In the genomic region with DNA sequence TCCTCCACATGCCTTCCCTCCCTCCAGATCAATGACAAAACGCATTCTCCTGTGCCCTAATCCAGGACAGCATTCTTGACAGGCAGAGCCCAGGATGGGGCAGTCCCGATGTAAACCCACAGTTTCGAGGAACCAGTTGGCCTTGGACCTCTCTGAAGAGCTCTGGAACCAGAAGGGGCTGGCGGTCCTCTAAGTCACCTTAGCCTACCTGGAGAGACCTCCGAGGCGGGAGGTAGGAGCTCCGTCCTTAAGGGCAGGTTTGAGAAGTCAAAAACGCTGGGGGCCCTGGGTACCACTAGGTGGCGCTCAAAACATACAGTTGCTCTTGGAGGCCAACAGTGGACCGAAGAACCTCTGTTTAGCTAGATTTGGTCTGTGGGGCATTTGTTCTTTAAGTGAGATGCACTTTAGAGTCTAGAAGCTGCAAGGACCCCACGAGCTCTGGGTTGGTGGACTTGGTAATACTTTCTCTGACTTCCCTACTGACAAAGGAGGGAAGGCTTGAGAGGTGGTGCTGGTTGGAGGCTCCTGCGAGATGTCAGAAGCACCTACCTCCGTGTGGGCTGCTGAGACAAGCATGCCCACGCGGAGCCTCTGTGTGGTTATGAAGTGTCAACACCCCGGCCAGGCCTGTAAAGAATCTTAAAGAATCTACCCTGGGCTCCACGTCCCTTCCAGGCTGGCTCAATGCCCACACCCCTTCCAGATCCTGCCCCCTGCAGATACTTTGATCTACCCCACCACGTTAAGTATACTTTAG, we compare ENCODE assay signal across 8 cellular contexts.
DNase-seq lines count a peak whose midpoint lies in the region; ATAC-seq lines count a peak whose summit lies in the region.

No MANE protein-coding gene starts in this region.

- DNase-seq in DMS79 (lab: John Stamatoyannopoulos, UW) (peak; percentile 41), NCI-H446 (lab: John Stamatoyannopoulos, UW) (peak; percentile 77 to 84), cerebellar cortex (ENCODE audit: low spot score) (peak; percentile 90), left kidney (ENCODE audit: low read depth, low spot score) (peak; percentile 90)
- DNase-seq in activated CD4-positive, alpha-beta T cell treated with anti-CD3 and anti-CD28 coated beads for 1 hour = peak; percentile 73
- peak; percentile 83 to 85 for DNase-seq in stimulated activated CD4-positive, alpha-beta T cell treated with anti-CD3 and anti-CD28 coated beads, Interleukin-2, amount 100 ng/mL, for 48 hours

- ATAC-seq in HG02885 (IDR thresholded peaks at IDR 0.05; ENCODE audit: poor library complexity, unreplicated experiment) = peak; percentile 49
- no peak for ATAC-seq in HG02623 (IDR thresholded peaks at IDR 0.05; ENCODE audit: unreplicated experiment)
